23 cellular contexts compared by ENCODE assay signal in the genomic region with DNA sequence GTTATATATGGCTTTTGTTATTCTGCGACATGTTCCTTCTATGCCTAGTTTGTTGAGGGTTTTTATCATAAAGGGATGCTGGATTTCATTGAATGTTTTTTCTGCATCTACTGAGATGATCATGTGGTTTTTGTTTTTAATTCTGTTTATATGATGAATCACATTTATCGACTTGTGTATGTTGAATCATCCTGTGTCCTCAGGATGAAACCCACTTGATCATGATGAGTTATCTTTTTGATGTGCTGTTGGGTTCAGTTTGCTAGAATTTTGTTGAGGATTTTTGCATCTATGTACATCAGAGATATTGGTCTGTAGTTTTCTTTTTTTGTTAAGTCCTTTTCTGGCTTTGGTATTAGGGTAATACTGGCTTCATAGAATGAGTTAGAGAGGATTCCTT.
A peak's percentile ranks its signal among the peaks of the same experiment; 100 is the strongest.
DNase-seq lines count a peak whose midpoint lies in the region; TF ChIP-seq lines count a peak whose summit lies in the region.
"Had no signal": no experiment of that assay in that cellular context is flagged by ENCODE, and none has a peak within 500 bp of the region (broad histone marks: within the 10 kb centered on the region; RNA-seq: fewer than 3 reads in every experiment).

No MANE protein-coding gene starts in this region.

- H3K9me3 Mint-ChIP-seq in type B pancreatic cell, result peaks cover 16% of the 10 kb centered on the region
- H3K9me3 Mint-ChIP-seq: activated CD4-positive, alpha-beta memory T cell treated with anti-CD3 and anti-CD28 coated beads, Interleukin-2, amount 10 ng/mL, durations not matched to agents 7 days and 5 days had no signal

- no peaks in the 10 kb centered on the region for H3K36me3 ChIP-seq in mammary epithelial cell (ENCODE audit: insufficient read depth, low read length)
- H3K36me3 ChIP-seq in breast epithelium, result no peaks in the 10 kb centered on the region
- H3K36me3 ChIP-seq in fibroblast of lung (ENCODE audit: control insufficient read depth, insufficient read depth, low read length), result no peaks in the 10 kb centered on the region
- H3K36me3 ChIP-seq in prostate gland, result no peaks in the 10 kb centered on the region
- H3K36me3 ChIP-seq: BE2C, colonic mucosa, suprapubic skin had no signal

- H2AFZ ChIP-seq in mammary epithelial cell (ENCODE audit: low read depth, low read length) (no peak overlapping the region), fibroblast of lung (ENCODE audit: low read length) (no peak overlapping the region)
- H2AFZ ChIP-seq: PC-9 had no signal

- H3K4me3 ChIP-seq in mammary epithelial cell (replicated peaks in 1 of 3; ENCODE audit: insufficient read depth in 1 of 3, low read depth in 2 of 3, low read length in 3 of 3), result no peak overlapping the region
- no peak overlapping the region for H3K4me3 ChIP-seq in breast epithelium
- no peak overlapping the region for H3K4me3 ChIP-seq in fibroblast of lung (replicated peaks in 1 of 4; ENCODE audit: control extremely low read depth in 1 of 4, insufficient read depth in 1 of 4, low read depth in 3 of 4, low read length in 4 of 4)
- H3K4me3 ChIP-seq in skeletal muscle cell (ENCODE audit: low read depth, low read length), result no peak overlapping the region
- no peak overlapping the region for H3K4me3 ChIP-seq in prostate gland
- H3K4me3 ChIP-seq: colonic mucosa, GM12878, PC-9, suprapubic skin had no signal

- DNase-seq in mammary epithelial cell (peak; percentile 32), breast epithelium (ENCODE audit: low spot score in 2 of 2) (no peak), RPMI7951 (ENCODE audit: low read depth) (peak; percentile 58), fibroblast of lung (ENCODE audit: low read depth in 2 of 2) (peak in 1 of 2 donors; percentile 57), skeletal muscle cell (ENCODE audit: low read depth) (peak; percentile 50), type B pancreatic cell (ENCODE audit: extremely low spot score, unreplicated experiment) (no peak), midbrain (lab: John Stamatoyannopoulos, UW) (no peak), prostate gland (ENCODE audit: low spot score) (no peak)
- DNase-seq: 8988T; activated CD4-positive, alpha-beta memory T cell treated with anti-CD3 and anti-CD28 coated beads, Interleukin-2, amount 10 ng/mL, durations not matched to agents 7 days and 5 days; activated naive CD8-positive, alpha-beta T cell treated with anti-CD3 and anti-CD28 coated beads, Interleukin-2, amount 10 ng/mL, durations not matched to agents 7 days and 5 days; BE2C; colonic mucosa; effector memory CD8-positive, alpha-beta T cell; NCI-H1417 treated with DMSO at 0.1 percent for 48 hours; NCI-H2107; NCI-H510A treated with DMSO at 0.1 percent for 48 hours; nucleus accumbens; PC-9; SIG-M5 had no signal

- H3K27ac ChIP-seq in mammary epithelial cell (ENCODE audit: insufficient read depth, low read depth, low read length) (no peak overlapping the region), breast epithelium (no peak overlapping the region), fibroblast of lung (ENCODE audit: insufficient read depth, low read length) (no peak overlapping the region), prostate gland (no peak overlapping the region)
- H3K27ac ChIP-seq: colonic mucosa, PC-9, suprapubic skin had no signal

- intact Hi-C loops in mammary epithelial cell (cut with micrococcal nuclease), result no loop called here
- intact Hi-C loops in breast epithelium (cut with DNase I; ENCODE audit: low total_unique reads), result no loop called here
- intact Hi-C loops in prostate gland (cut with DNase I), result no loop called here

- H3K79me2 ChIP-seq in mammary epithelial cell (ENCODE audit: insufficient read depth, low read length) (no peaks in the 10 kb centered on the region), fibroblast of lung (ENCODE audit: control insufficient read depth, insufficient read depth, low read length) (no peaks in the 10 kb centered on the region)

- in situ Hi-C loops in mammary epithelial cell (cut with MboI; ENCODE audit: low sequenced_read_pairs in 2 of 2), result no loop called here

- BruUV-seq in mammary epithelial cell (replicated peaks; lab: Mats Ljungman, UMichigan), result no TSS peak

- H4K20me1 ChIP-seq in mammary epithelial cell (ENCODE audit: insufficient read depth, low read length) (no peaks in the 10 kb centered on the region), fibroblast of lung (ENCODE audit: control insufficient read depth, extremely low read depth, insufficient read depth, low read length) (no peaks in the 10 kb centered on the region)

- TF ChIP-seq CTCF in mammary epithelial cell (conservative IDR thresholded peaks at IDR 0.05 in 1 of 2, IDR thresholded peaks at IDR 0.05 in 1 of 2; ENCODE audit: extremely low read depth in 1 of 2, insufficient read depth in 1 of 2, low read depth in 1 of 2, low read length in 2 of 2) (no peak), breast epithelium (IDR thresholded peaks at IDR 0.05) (no peak), fibroblast of lung (conservative IDR thresholded peaks at IDR 0.05 in 1 of 2, IDR thresholded peaks at IDR 0.05 in 1 of 2; ENCODE audit: low read depth in 1 of 2, low read length in 2 of 2) (no peak), type B pancreatic cell (conservative IDR thresholded peaks at IDR 0.05) (no peak), prostate gland (IDR thresholded peaks at IDR 0.05) (no peak)

- H3K4me1 Mint-ChIP-seq in type B pancreatic cell (ENCODE audit: unreplicated experiment), result no peaks in the 10 kb centered on the region
- H3K4me1 Mint-ChIP-seq: activated CD4-positive, alpha-beta memory T cell treated with anti-CD3 and anti-CD28 coated beads, Interleukin-2, amount 10 ng/mL, durations not matched to agents 7 days and 5 days; stimulated activated effector memory CD8-positive, alpha-beta T cell treated with anti-CD3 and anti-CD28 coated beads, Interleukin-12 subunit alpha, Interleukin-12 subunit beta, amount 100 ng/mL, for 72 hours had no signal

- H3K9ac ChIP-seq in mammary epithelial cell (ENCODE audit: insufficient read depth, low read length) (no peak overlapping the region), fibroblast of lung (ENCODE audit: insufficient read depth, low read length) (no peak overlapping the region)

- H3K4me2 ChIP-seq in mammary epithelial cell (ENCODE audit: insufficient read depth, low read depth, low read length) (no peak overlapping the region), fibroblast of lung (ENCODE audit: extremely low read depth, insufficient read depth, low read length) (peak overlapping the region; percentile 44)
- H3K4me2 ChIP-seq: PC-9 had no signal

- CTCF ChIA-PET in mammary epithelial cell (lab: Charles Lee; ENCODE audit: low non-redundant PET), result no interaction called here

- no peak overlapping the region for H3K4me3 Mint-ChIP-seq in type B pancreatic cell
- H3K4me3 Mint-ChIP-seq: activated CD4-positive, alpha-beta memory T cell treated with anti-CD3 and anti-CD28 coated beads, Interleukin-2, amount 10 ng/mL, durations not matched to agents 7 days and 5 days; activated naive CD8-positive, alpha-beta T cell treated with anti-CD3 and anti-CD28 coated beads, Interleukin-2, amount 10 ng/mL, durations not matched to agents 7 days and 5 days; effector memory CD8-positive, alpha-beta T cell; stimulated activated effector memory CD8-positive, alpha-beta T cell treated with anti-CD3 and anti-CD28 coated beads, Interleukin-12 subunit alpha, Interleukin-12 subunit beta, amount 100 ng/mL, for 72 hours had no signal

- 43% methylated on average over 2 of the region's 2 CpGs for WGBS in mammary epithelial cell (ENCODE audit: low coverage, missing lambda C conversion rate)
- 93% methylated on average over 2 of the region's 2 CpGs for WGBS in prostate gland

- no peak for TF ChIP-seq POLR2A in breast epithelium (IDR thresholded peaks at IDR 0.05)
- TF ChIP-seq POLR2A in prostate gland (IDR thresholded peaks at IDR 0.05), result no peak

- no peaks in the 10 kb centered on the region for H3K27me3 ChIP-seq in mammary epithelial cell (ENCODE audit: insufficient read depth, low read length)
- no peaks in the 10 kb centered on the region for H3K27me3 ChIP-seq in breast epithelium
- H3K27me3 ChIP-seq in fibroblast of lung (ENCODE audit: control insufficient read depth, insufficient read depth, low read length), result no peaks in the 10 kb centered on the region
- H3K27me3 ChIP-seq in prostate gland (replicated peaks; ENCODE audit: insufficient read depth), result no peaks in the 10 kb centered on the region
- H3K27me3 ChIP-seq: BE2C, colonic mucosa, suprapubic skin had no signal

- dilution Hi-C loops in mammary epithelial cell (cut with HindIII; ENCODE audit: low sequenced_read_pairs), result no loop called here

- no peak overlapping the region for H3K27ac Mint-ChIP-seq in type B pancreatic cell
- H3K27ac Mint-ChIP-seq: activated CD4-positive, alpha-beta memory T cell treated with anti-CD3 and anti-CD28 coated beads, Interleukin-2, amount 10 ng/mL, durations not matched to agents 7 days and 5 days; activated naive CD8-positive, alpha-beta T cell treated with anti-CD3 and anti-CD28 coated beads, Interleukin-2, amount 10 ng/mL, durations not matched to agents 7 days and 5 days; effector memory CD8-positive, alpha-beta T cell; stimulated activated effector memory CD8-positive, alpha-beta T cell treated with anti-CD3 and anti-CD28 coated beads, Interleukin-12 subunit alpha, Interleukin-12 subunit beta, amount 100 ng/mL, for 72 hours had no signal

- peaks cover 4% of the 10 kb centered on the region for H3K27me3 Mint-ChIP-seq in type B pancreatic cell
- H3K27me3 Mint-ChIP-seq: activated naive CD8-positive, alpha-beta T cell treated with anti-CD3 and anti-CD28 coated beads, Interleukin-2, amount 10 ng/mL, durations not matched to agents 7 days and 5 days; effector memory CD8-positive, alpha-beta T cell had no signal

- no peaks in the 10 kb centered on the region for H3K36me3 Mint-ChIP-seq in type B pancreatic cell
- H3K36me3 Mint-ChIP-seq: activated naive CD8-positive, alpha-beta T cell treated with anti-CD3 and anti-CD28 coated beads, Interleukin-2, amount 10 ng/mL, durations not matched to agents 7 days and 5 days; stimulated activated effector memory CD8-positive, alpha-beta T cell treated with anti-CD3 and anti-CD28 coated beads, Interleukin-12 subunit alpha, Interleukin-12 subunit beta, amount 100 ng/mL, for 72 hours had no signal

- peaks cover 8% of the 10 kb centered on the region for H3K4me1 ChIP-seq in mammary epithelial cell (ENCODE audit: insufficient read depth, low read length)
- no peaks in the 10 kb centered on the region for H3K4me1 ChIP-seq in breast epithelium
- H3K4me1 ChIP-seq in fibroblast of lung (ENCODE audit: control insufficient read depth, extremely low read depth, insufficient read depth, low read length), result peaks cover 2% of the 10 kb centered on the region
- H3K4me1 ChIP-seq in prostate gland (replicated peaks), result no peaks in the 10 kb centered on the region
- H3K4me1 ChIP-seq: colonic mucosa, suprapubic skin had no signal

- H3K9me3 ChIP-seq in mammary epithelial cell (replicated peaks; ENCODE audit: insufficient read depth, low read length), result no peaks in the 10 kb centered on the region
- H3K9me3 ChIP-seq in breast epithelium, result no peaks in the 10 kb centered on the region
- no peaks in the 10 kb centered on the region for H3K9me3 ChIP-seq in fibroblast of lung (ENCODE audit: control insufficient read depth, insufficient read depth, low read depth, low read length)
- no peaks in the 10 kb centered on the region for H3K9me3 ChIP-seq in prostate gland
- H3K9me3 ChIP-seq: BE2C, colonic mucosa, suprapubic skin had no signal

Comparison
In these comparisons a context has a peak if more than half of its experiments do, and no peak if none do; other contexts are left out.
1. DNase-seq: peak in mammary epithelial cell (single experiment), RPMI7951 (single experiment) and skeletal muscle cell (single experiment); none in breast epithelium (0 of 2), type B pancreatic cell (single experiment), midbrain (single experiment) and prostate gland (single experiment).